Comparison of ENCODE assay signal across 8 cellular contexts in the genomic region with DNA sequence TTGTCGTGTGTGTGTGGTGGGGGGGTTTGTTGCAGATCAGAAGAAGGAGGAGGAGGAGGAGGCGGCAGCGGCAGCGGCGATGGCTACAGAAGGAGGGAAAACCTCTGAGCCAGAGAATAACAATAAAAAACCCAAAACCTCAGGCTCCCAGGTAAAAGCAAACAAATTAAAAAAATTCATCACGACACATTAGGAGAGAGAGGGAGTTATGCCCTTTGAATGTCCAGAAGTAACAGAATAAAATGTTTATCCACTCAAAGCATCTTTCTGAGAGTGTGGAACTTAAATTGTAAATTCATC. TPM values are rescaled to one million over a fixed set of nuclear protein-coding genes. Genes with fewer than 3 reads are reported as not detected.
DNase-seq lines count a peak whose midpoint lies in the region; ATAC-seq and TF ChIP-seq lines count a peak whose summit lies in the region.

No MANE protein-coding gene starts in this region.

- CTCF ChIA-PET in HEK293T (lab: Yijun Ruan, JAX), result no interaction called here

- ATAC-seq in stimulated activated effector memory CD8-positive, alpha-beta T cell treated with anti-CD3 and anti-CD28 coated beads, Interleukin-12 subunit alpha, Interleukin-12 subunit beta, amount 100 ng/mL, for 72 hours, result no peak

- no peaks in the 10 kb centered on the region for H3K27me3 Mint-ChIP-seq in activated T-helper 1 cell treated with anti-CD3 and anti-CD28 coated beads, Interleukin-12 subunit alpha, Interleukin-12 subunit beta, Interleukin-2, Interleukin-4 antibody, amounts not matched to agents 30 ng/mL and 10 ng/mL and 1 ng/mL, durations not matched to agents 14 hours and 24 hours and 36 hours (ENCODE audit: insufficient read depth)

- POLR2A ChIA-PET in HEK293T (lab: Yijun Ruan, JAX), result no interaction called here

- H3K4me3 ChIP-seq in iPS-11a (ENCODE audit: low read depth, low read length), result peak overlapping the region; percentile 53

- no peaks in the 10 kb centered on the region for H3K9me3 Mint-ChIP-seq in activated T-helper 1 cell treated with anti-CD3 and anti-CD28 coated beads, Interleukin-12 subunit alpha, Interleukin-12 subunit beta, Interleukin-2, Interleukin-4 antibody, amounts not matched to agents 30 ng/mL and 10 ng/mL and 1 ng/mL, durations not matched to agents 14 hours and 24 hours and 36 hours
- no peaks in the 10 kb centered on the region for H3K9me3 Mint-ChIP-seq in stimulated activated effector memory CD8-positive, alpha-beta T cell treated with anti-CD3 and anti-CD28 coated beads, Interleukin-12 subunit alpha, Interleukin-12 subunit beta, amount 100 ng/mL, for 72 hours

- H3K36me3 Mint-ChIP-seq in activated T-helper 1 cell treated with anti-CD3 and anti-CD28 coated beads, Interleukin-12 subunit alpha, Interleukin-12 subunit beta, Interleukin-2, Interleukin-4 antibody, amounts not matched to agents 30 ng/mL and 10 ng/mL and 1 ng/mL, durations not matched to agents 14 hours and 24 hours and 36 hours (ENCODE audit: low read depth), result peaks cover 31% of the 10 kb centered on the region
- peaks cover 60% of the 10 kb centered on the region for H3K36me3 Mint-ChIP-seq in stimulated activated effector memory CD8-positive, alpha-beta T cell treated with anti-CD3 and anti-CD28 coated beads, Interleukin-12 subunit alpha, Interleukin-12 subunit beta, amount 100 ng/mL, for 72 hours

- H3K4me1 Mint-ChIP-seq in activated T-helper 1 cell treated with anti-CD3 and anti-CD28 coated beads, Interleukin-12 subunit alpha, Interleukin-12 subunit beta, Interleukin-2, Interleukin-4 antibody, amounts not matched to agents 30 ng/mL and 10 ng/mL and 1 ng/mL, durations not matched to agents 14 hours and 24 hours and 36 hours (ENCODE audit: low read depth), result peaks cover 72% of the 10 kb centered on the region
- peaks cover 53% of the 10 kb centered on the region for H3K4me1 Mint-ChIP-seq in stimulated activated effector memory CD8-positive, alpha-beta T cell treated with anti-CD3 and anti-CD28 coated beads, Interleukin-12 subunit alpha, Interleukin-12 subunit beta, amount 100 ng/mL, for 72 hours

- intact Hi-C loops in activated T-helper 1 cell treated with anti-CD3 and anti-CD28 coated beads, Interleukin-12 subunit alpha, Interleukin-12 subunit beta, Interleukin-2, Interleukin-4 antibody, amounts not matched to agents 30 ng/mL and 10 ng/mL and 1 ng/mL, durations not matched to agents 14 hours and 24 hours and 36 hours (cut with micrococcal nuclease), result loop anchor here (1.0 to 10.0 kb wide), 7 partner anchors 18 to 1246 kb away; no protein-coding TSS in a partner anchor

- peak overlapping the region; percentile 99 for H3K4me3 Mint-ChIP-seq in activated T-helper 1 cell treated with anti-CD3 and anti-CD28 coated beads, Interleukin-12 subunit alpha, Interleukin-12 subunit beta, Interleukin-2, Interleukin-4 antibody, amounts not matched to agents 30 ng/mL and 10 ng/mL and 1 ng/mL, durations not matched to agents 14 hours and 24 hours and 36 hours
- peak overlapping the region; percentile 100 for H3K4me3 Mint-ChIP-seq in stimulated activated effector memory CD8-positive, alpha-beta T cell treated with anti-CD3 and anti-CD28 coated beads, Interleukin-12 subunit alpha, Interleukin-12 subunit beta, amount 100 ng/mL, for 72 hours

- DNase-seq in HEK293T (ENCODE audit: extremely low spot score), result no peak
- no peak for DNase-seq in activated T-helper 1 cell treated with anti-CD3 and anti-CD28 coated beads, Interleukin-12 subunit alpha, Interleukin-12 subunit beta, Interleukin-2, Interleukin-4 antibody, amounts not matched to agents 30 ng/mL and 10 ng/mL and 1 ng/mL, durations not matched to agents 14 hours and 24 hours and 36 hours (ENCODE audit: low spot score)
- DNase-seq in stimulated activated effector memory CD8-positive, alpha-beta T cell treated with anti-CD3 and anti-CD28 coated beads, Interleukin-12 subunit alpha, Interleukin-12 subunit beta, amount 100 ng/mL, for 72 hours (ENCODE audit: low spot score in 2 of 2), result no peak
- no peak for DNase-seq in CD1c-positive myeloid dendritic cell (ENCODE audit: extremely low spot score)
- DNase-seq in NK-92 treated with Interleukin-12 subunit alpha and Interleukin-12 subunit beta, amount 100 ng/mL, for 24 hours (lab: John Stamatoyannopoulos, UW), result no peak
- no peak for DNase-seq in NCI-H2107 treated with DMSO at 0.1 percent for 48 hours (lab: John Stamatoyannopoulos, UW; ENCODE audit: unreplicated experiment)
- no peak for DNase-seq in NCI-H1048 (lab: John Stamatoyannopoulos, UW)

- H3K27ac Mint-ChIP-seq in activated T-helper 1 cell treated with anti-CD3 and anti-CD28 coated beads, Interleukin-12 subunit alpha, Interleukin-12 subunit beta, Interleukin-2, Interleukin-4 antibody, amounts not matched to agents 30 ng/mL and 10 ng/mL and 1 ng/mL, durations not matched to agents 14 hours and 24 hours and 36 hours, result peak overlapping the region; percentile 95
- H3K27ac Mint-ChIP-seq in stimulated activated effector memory CD8-positive, alpha-beta T cell treated with anti-CD3 and anti-CD28 coated beads, Interleukin-12 subunit alpha, Interleukin-12 subunit beta, amount 100 ng/mL, for 72 hours, result peak overlapping the region; percentile 100

TF ChIP-seq in HEK293T, 16 proteins besides CTCF, POLR2A, EP300 and RAD21:
- TF ChIP-seq FOXM1 (IDR thresholded peaks at IDR 0.05; ENCODE audit: borderline replicate concordance), result no peak
- peak; percentile 71 for TF ChIP-seq PKNOX1 (IDR thresholded peaks at IDR 0.05)
TF ChIP-seq in HEK293T: peak in this region for 1.

RNA-seq across cellular contexts. Expression of gene SP4, which starts 0.7 kb away (rescaled TPM):
- total RNA-seq in activated T-helper 1 cell treated with anti-CD3 and anti-CD28 coated beads, Interleukin-12 subunit alpha, Interleukin-12 subunit beta, Interleukin-2, Interleukin-4 antibody, amounts not matched to agents 30 ng/mL and 10 ng/mL and 1 ng/mL, durations not matched to agents 14 hours and 24 hours and 36 hours, result 22.8 and 22.9 TPM in 2 replicates
